In genomic region chr11:46564459-46564858, GRCh38 we compare ENCODE assay signal across 1 cellular context.
TF ChIP-seq lines count a peak whose summit lies in the region.

No MANE protein-coding gene starts in this region.

TF ChIP-seq in HEK293, 187 proteins besides CTCF, POLR2A, EP300 and RAD21 (continued from another document):
- no peak for TF ChIP-seq PBX3 (CRISPR knock-in tag; IDR thresholded peaks at IDR 0.05)
- no peak for TF ChIP-seq ZNF785 (tag by site-specific recombination; IDR thresholded peaks at IDR 0.05)
